ENCODE assay signal across 8 cellular contexts in the genomic region with DNA sequence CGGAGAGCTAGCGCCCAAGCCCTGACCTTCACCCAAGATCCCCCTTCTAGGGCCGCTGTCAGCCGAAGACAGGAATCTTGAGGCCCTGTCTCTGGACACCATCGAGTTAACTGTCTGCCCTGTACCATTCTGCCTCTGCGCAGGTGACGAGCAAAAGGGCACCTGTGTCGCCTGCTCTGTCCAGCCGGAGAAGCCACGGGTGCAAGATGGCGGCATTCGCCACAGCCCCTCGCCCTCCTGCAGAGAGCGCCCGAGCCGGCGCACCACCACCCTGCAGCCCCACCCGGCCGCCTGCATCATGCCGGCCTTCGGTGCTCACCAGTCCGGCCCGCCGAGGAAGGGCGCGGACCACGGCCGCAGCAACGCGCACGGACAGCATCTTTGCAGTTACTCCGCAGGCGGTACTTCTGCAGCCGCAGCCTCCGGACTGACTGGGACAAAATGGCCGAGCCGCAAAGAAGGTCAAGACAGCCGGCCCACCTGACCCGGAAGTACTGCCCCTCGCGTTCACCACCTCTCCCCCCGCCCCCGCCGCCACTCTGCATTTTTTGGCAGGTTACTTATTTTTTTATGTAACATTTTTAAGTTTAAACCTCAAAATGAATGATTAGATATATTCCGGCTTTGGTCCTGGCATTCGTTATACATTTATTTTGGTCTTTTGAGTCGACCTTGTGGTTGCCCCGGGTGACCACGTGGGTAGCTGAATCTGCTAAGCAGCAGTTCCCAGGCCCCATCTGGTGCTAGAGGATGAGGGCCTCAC. TPM values are rescaled to one million over a fixed set of nuclear protein-coding genes. Genes with fewer than 3 reads are reported as not detected.
DNase-seq lines count a peak whose midpoint lies in the region; ATAC-seq, FAIRE-seq and TF ChIP-seq lines count a peak whose summit lies in the region.

A gene (minus strand): TSS at position 444 of the 763 bp plus-strand sequence. CDS start 65 bp downstream, at position 379.

- peak within 1 kb of the TSS; percentile 87 for H3K9ac ChIP-seq in endothelial cell of umbilical vein (replicated peaks; ENCODE audit: extremely low read depth, insufficient read depth, low read length)

- H4K20me1 ChIP-seq in endothelial cell of umbilical vein (replicated peaks; ENCODE audit: control insufficient read depth, extremely low read depth, insufficient read depth, low read length) = no peaks in the 10 kb centered on the region

- H3K27ac ChIP-seq in endothelial cell of umbilical vein (ENCODE audit: insufficient read depth, low read depth, low read length) = peak within 1 kb of the TSS; percentile 55

- H3K36me3 ChIP-seq in endothelial cell of umbilical vein (ENCODE audit: control insufficient read depth in 2 of 2, extremely low read depth in 1 of 2, insufficient read depth in 2 of 2, low read length in 2 of 2) = peaks cover 2 to 7% of the 10 kb centered on the region in 2 experiments

- no peaks in the 10 kb centered on the region for H3K9me3 ChIP-seq in endothelial cell of umbilical vein (replicated peaks; ENCODE audit: control insufficient read depth, insufficient read depth, low read length)
- H3K9me3 ChIP-seq in mononuclear cell (ENCODE audit: low read depth, low read length) = no peaks in the 10 kb centered on the region

- H3K9me1 ChIP-seq in endothelial cell of umbilical vein (replicated peaks; ENCODE audit: control insufficient read depth, extremely low read depth, insufficient read depth, low read length) = no peaks in the 10 kb centered on the region

- dilution Hi-C loops in endothelial cell of umbilical vein (cut with MboI; ENCODE audit: extremely low pct_ligation_motif_present, low sequenced_read_pairs) = no loop called here

- H3K4me3 ChIP-seq in endothelial cell of umbilical vein (replicated peaks in 1 of 3; ENCODE audit: insufficient read depth in 1 of 3, low read depth in 1 of 3, low read length in 3 of 3) = peak within 1 kb of the TSS; percentile 67 to 96 (median 91)
- peak within 1 kb of the TSS; percentile 91 for H3K4me3 ChIP-seq in mononuclear cell (ENCODE audit: low read length)

- H3K27me3 ChIP-seq in endothelial cell of umbilical vein (ENCODE audit: control insufficient read depth in 2 of 2, insufficient read depth in 2 of 2, low read length in 2 of 2) (no peaks in the 10 kb centered on the region), mononuclear cell (ENCODE audit: insufficient read depth, low read length) (no peaks in the 10 kb centered on the region)

- H3K4me1 ChIP-seq in endothelial cell of umbilical vein (ENCODE audit: control insufficient read depth, extremely low read depth, insufficient read depth, low read length) (peaks cover 16% of the 10 kb centered on the region), mononuclear cell (ENCODE audit: insufficient read depth, low read length) (peaks cover 38% of the 10 kb centered on the region)

- intact Hi-C loops in endothelial cell of umbilical vein (cut with micrococcal nuclease) = no loop called here

- H3K4me2 ChIP-seq in endothelial cell of umbilical vein (ENCODE audit: insufficient read depth, low read length) = peak within 1 kb of the TSS; percentile 96

- POLR2A ChIA-PET in endothelial cell of umbilical vein (lab: Charles Lee) = interaction anchor here (0.6 kb wide), 1 partner anchor 238 kb away, joined by 3 read pairs; no protein-coding TSS in a partner anchor

- TF ChIP-seq CTCF in endothelial cell of umbilical vein (IDR thresholded peaks at IDR 0.05; ENCODE audit: extremely low read depth in 1 of 2, insufficient read depth in 1 of 2, low read depth in 1 of 2, low read length in 2 of 2) = peak in 1 of 2 donors; percentile 11

- peak; percentile 76 for TF ChIP-seq POLR2A in endothelial cell of umbilical vein (IDR thresholded peaks at IDR 0.05; ENCODE audit: low read depth, low read length)

- CTCF ChIA-PET in endothelial cell of umbilical vein (lab: Charles Lee) = interaction anchor here (0.8 to 1.7 kb wide), 5 partner anchors 15 to 560 kb away, joined by 3 to 11 read pairs (median 3); no protein-coding TSS in a partner anchor

- BruUV-seq in endothelial cell of umbilical vein (replicated peaks; lab: Mats Ljungman, UMichigan) = no TSS peak

- peak; percentile 78 for ATAC-seq in GM19463 (IDR thresholded peaks at IDR 0.05; ENCODE audit: unreplicated experiment)

- FAIRE-seq in endothelial cell of umbilical vein (lab: Jason Lieb, UNC) = peak; percentile 56

- peak; percentile 79 for DNase-seq in COLO829 (ENCODE audit: low spot score)
- DNase-seq in HPDE6-E6E7 (ENCODE audit: extremely low spot score) = peak; percentile 77
- peak; percentile 76 for DNase-seq in NOMO-1 treated with dmso at 0.1 percent for 144 hours (lab: John Stamatoyannopoulos, UW; ENCODE audit: unreplicated experiment)
- peak; percentile 78 for DNase-seq in activated CD8-positive, alpha-beta memory T cell treated with anti-CD3 and anti-CD28 coated beads, Interleukin-2, amount 50 U/mL, for 24 hours (ENCODE audit: extremely low read depth)
- peak; percentile 89 for DNase-seq in endothelial cell of umbilical vein (ENCODE audit: low read depth, low spot score)
- DNase-seq in stimulated activated CD8-positive, alpha-beta memory T cell treated with anti-CD3 and anti-CD28 coated beads, Interleukin-4, amount 100 ng/mL, for 1 hour (ENCODE audit: low read depth in 2 of 2, low spot score in 1 of 2) = peak; percentile 52 to 76

- H3K79me2 ChIP-seq in endothelial cell of umbilical vein (ENCODE audit: control insufficient read depth, insufficient read depth, low read length) = peaks cover 50% of the 10 kb centered on the region

- peak within 1 kb of the TSS; percentile 99 for H2AFZ ChIP-seq in endothelial cell of umbilical vein (ENCODE audit: low read depth, low read length)

TF ChIP-seq in endothelial cell of umbilical vein, 7 proteins besides CTCF, POLR2A, EP300 and RAD21:
- TF ChIP-seq MYC (IDR thresholded peaks at IDR 0.05; ENCODE audit: low read depth, low read length) (peak; percentile 54), POLR2AphosphoS5 (IDR thresholded peaks at IDR 0.05; ENCODE audit: insufficient read depth, low read depth, low read length) (peak; percentile 90), GATA2 (IDR thresholded peaks at IDR 0.05; ENCODE audit: insufficient read depth, insufficient read length, low read depth, low read length) (no peak), EZH2 (IDR thresholded peaks at IDR 0.05; ENCODE audit: borderline replicate concordance, low read depth, low read length, severe bottlenecking) (no peak), FOS (IDR thresholded peaks at IDR 0.05; ENCODE audit: borderline replicate concordance, insufficient read depth, low read length) (no peak), JUN (IDR thresholded peaks at IDR 0.05; ENCODE audit: borderline replicate concordance, insufficient read depth, insufficient read length, low read depth) (no peak)
- TF ChIP-seq, protein P1, sequence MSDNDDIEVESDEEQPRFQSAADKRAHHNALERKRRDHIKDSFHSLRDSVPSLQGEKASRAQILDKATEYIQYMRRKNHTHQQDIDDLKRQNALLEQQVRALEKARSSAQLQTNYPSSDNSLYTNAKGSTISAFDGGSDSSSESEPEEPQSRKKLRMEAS (IDR thresholded peaks at IDR 0.05; ENCODE audit: insufficient read depth, insufficient read length) = peak; percentile 86

RNA-seq across cellular contexts. Expression of the gene that starts here (rescaled TPM):
- total RNA-seq in endothelial cell of umbilical vein = 374 and 405 TPM in 2 replicates
- polyA plus RNA-seq in endothelial cell of umbilical vein = 491 and 585 TPM in 2 replicates
- polyA plus RNA-seq in endothelial cell of umbilical vein (2011; cell fraction: cytosol; rRNA removed) = 543 and 644 TPM in 2 replicates
- 338 and 394 TPM in 2 replicates for polyA plus RNA-seq in endothelial cell of umbilical vein (2011; cell fraction: nucleus; rRNA removed)
- 347 and 441 TPM in 2 replicates for polyA plus RNA-seq in endothelial cell of umbilical vein (2012)
- 623 and 669 TPM in 2 replicates for polyA minus RNA-seq in endothelial cell of umbilical vein
- 376 TPM for polyA minus RNA-seq in endothelial cell of umbilical vein (2011; cell fraction: cytosol; rRNA and poly(A)+ RNA removed)
- 100 and 141 TPM in 2 replicates for polyA minus RNA-seq in endothelial cell of umbilical vein (2011; cell fraction: nucleus; rRNA and poly(A)+ RNA removed)
- total RNA-seq in mononuclear cell = 475 TPM

Comparison
In these comparisons a context has a peak if more than half of its experiments do, and no peak if none do; other contexts are left out.
1. Peak in every context shown above with its lines: DNase-seq, ATAC-seq, H3K4me3 ChIP-seq and H3K27ac ChIP-seq.